ENCODE assay signal across 1 cellular context in the genomic region with DNA sequence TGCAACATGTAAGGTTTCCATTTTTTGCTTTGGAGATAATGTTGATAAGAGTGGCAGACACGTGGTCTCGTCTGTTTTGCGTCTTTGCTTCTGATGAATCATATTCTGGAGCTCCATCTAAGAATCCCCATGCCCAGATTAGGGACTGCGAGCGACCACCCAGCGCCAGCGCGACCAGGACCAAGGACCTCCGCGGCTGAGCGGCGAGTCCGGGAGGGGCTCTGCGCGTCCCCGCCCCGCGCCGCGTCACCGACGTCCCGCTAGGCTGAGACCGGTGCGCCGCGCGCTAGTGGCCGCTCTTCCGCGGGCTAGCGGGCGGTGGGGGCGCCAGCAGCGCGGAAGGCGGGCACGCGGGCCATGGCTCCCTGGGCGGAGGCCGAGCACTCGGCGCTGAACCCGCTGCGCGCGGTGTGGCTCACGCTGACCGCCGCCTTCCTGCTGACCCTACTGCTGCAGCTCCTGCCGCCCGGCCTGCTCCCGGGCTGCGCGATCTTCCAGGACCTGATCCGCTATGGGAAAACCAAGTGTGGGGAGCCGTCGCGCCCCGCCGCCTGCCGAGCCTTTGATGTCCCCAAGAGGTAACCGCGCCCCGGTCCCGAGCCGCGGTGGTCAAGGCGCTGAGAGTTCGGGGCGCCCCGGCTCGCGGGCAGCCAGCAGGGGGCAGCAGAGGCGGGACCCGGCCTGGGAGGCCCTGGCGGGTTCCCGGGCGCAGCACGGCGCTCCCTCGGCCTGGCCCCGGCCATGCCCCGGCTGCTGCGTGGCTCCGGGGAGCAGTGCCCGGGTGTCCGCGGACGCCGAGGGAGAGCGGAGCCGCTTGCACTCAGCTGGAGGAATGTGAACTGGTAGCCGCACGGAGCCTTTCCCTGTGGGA.
TF ChIP-seq lines count a peak whose summit lies in the region.

Gene SRD5A3, plus strand, starts transcription at position 263 of the 871 bp plus-strand sequence. Its CDS starts 95 bp downstream, at position 358.

TF ChIP-seq in GM12878, 131 proteins besides CTCF, POLR2A, EP300 and RAD21 (continued from another document):
- TF ChIP-seq, protein P1, sequence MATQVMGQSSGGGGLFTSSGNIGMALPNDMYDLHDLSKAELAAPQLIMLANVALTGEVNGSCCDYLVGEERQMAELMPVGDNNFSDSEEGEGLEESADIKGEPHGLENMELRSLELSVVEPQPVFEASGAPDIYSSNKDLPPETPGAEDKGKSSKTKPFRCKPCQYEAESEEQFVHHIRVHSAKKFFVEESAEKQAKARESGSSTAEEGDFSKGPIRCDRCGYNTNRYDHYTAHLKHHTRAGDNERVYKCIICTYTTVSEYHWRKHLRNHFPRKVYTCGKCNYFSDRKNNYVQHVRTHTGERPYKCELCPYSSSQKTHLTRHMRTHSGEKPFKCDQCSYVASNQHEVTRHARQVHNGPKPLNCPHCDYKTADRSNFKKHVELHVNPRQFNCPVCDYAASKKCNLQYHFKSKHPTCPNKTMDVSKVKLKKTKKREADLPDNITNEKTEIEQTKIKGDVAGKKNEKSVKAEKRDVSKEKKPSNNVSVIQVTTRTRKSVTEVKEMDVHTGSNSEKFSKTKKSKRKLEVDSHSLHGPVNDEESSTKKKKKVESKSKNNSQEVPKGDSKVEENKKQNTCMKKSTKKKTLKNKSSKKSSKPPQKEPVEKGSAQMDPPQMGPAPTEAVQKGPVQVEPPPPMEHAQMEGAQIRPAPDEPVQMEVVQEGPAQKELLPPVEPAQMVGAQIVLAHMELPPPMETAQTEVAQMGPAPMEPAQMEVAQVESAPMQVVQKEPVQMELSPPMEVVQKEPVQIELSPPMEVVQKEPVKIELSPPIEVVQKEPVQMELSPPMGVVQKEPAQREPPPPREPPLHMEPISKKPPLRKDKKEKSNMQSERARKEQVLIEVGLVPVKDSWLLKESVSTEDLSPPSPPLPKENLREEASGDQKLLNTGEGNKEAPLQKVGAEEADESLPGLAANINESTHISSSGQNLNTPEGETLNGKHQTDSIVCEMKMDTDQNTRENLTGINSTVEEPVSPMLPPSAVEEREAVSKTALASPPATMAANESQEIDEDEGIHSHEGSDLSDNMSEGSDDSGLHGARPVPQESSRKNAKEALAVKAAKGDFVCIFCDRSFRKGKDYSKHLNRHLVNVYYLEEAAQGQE (IDR thresholded peaks at IDR 0.05; ENCODE audit: low read depth, low read length): 0 out of 2 replicates have a peak, but pooled peaks have one; percentile 12
- TF ChIP-seq KAT2A (conservative IDR thresholded peaks at IDR 0.05; ENCODE audit: control insufficient read depth, low read depth, low read length): no peak
- TF ChIP-seq CHD1 (IDR thresholded peaks at IDR 0.05; ENCODE audit: low read depth, low read length): no peak
- TF ChIP-seq USF1 (IDR thresholded peaks at IDR 0.05; ENCODE audit: borderline replicate concordance, extremely low read length, insufficient read depth, low read depth, low read length): no peak
- 0 out of 2 replicates have a peak, but pooled peaks have one; percentile 58 for TF ChIP-seq CREB1 (IDR thresholded peaks at IDR 0.05; ENCODE audit: low read depth)
- TF ChIP-seq, protein P2, sequence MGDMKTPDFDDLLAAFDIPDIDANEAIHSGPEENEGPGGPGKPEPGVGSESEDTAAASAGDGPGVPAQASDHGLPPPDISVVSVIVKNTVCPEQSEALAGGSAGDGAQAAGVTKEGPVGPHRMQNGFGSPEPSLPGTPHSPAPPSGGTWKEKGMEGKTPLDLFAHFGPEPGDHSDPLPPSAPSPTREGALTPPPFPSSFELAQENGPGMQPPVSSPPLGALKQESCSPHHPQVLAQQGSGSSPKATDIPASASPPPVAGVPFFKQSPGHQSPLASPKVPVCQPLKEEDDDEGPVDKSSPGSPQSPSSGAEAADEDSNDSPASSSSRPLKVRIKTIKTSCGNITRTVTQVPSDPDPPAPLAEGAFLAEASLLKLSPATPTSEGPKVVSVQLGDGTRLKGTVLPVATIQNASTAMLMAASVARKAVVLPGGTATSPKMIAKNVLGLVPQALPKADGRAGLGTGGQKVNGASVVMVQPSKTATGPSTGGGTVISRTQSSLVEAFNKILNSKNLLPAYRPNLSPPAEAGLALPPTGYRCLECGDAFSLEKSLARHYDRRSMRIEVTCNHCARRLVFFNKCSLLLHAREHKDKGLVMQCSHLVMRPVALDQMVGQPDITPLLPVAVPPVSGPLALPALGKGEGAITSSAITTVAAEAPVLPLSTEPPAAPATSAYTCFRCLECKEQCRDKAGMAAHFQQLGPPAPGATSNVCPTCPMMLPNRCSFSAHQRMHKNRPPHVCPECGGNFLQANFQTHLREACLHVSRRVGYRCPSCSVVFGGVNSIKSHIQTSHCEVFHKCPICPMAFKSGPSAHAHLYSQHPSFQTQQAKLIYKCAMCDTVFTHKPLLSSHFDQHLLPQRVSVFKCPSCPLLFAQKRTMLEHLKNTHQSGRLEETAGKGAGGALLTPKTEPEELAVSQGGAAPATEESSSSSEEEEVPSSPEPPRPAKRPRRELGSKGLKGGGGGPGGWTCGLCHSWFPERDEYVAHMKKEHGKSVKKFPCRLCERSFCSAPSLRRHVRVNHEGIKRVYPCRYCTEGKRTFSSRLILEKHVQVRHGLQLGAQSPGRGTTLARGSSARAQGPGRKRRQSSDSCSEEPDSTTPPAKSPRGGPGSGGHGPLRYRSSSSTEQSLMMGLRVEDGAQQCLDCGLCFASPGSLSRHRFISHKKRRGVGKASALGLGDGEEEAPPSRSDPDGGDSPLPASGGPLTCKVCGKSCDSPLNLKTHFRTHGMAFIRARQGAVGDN (IDR thresholded peaks at IDR 0.05): peak; percentile 45; the same call in 1 of the 2 replicates
- TF ChIP-seq MEF2A (IDR thresholded peaks at IDR 0.05; ENCODE audit: insufficient read depth, low read depth, low read length): 0 out of 2 replicates have a peak, but pooled peaks have one; percentile 19
- 0 out of 2 replicates have a peak, but pooled peaks have one; percentile 27 for TF ChIP-seq TCF12 (IDR thresholded peaks at IDR 0.05; ENCODE audit: low read depth, low read length)
- TF ChIP-seq NR2C2 (IDR thresholded peaks at IDR 0.05; ENCODE audit: borderline replicate concordance, control insufficient read depth, insufficient read length, low read depth): no peak
- TF ChIP-seq FOXM1 (IDR thresholded peaks at IDR 0.05; ENCODE audit: low read depth, low read length): no peak
- TF ChIP-seq GATAD2B (conservative IDR thresholded peaks at IDR 0.05; ENCODE audit: low read depth): peak; percentile 94
- TF ChIP-seq SPI1 (IDR thresholded peaks at IDR 0.05; ENCODE audit: borderline replicate concordance, insufficient read depth, low read depth, low read length): no peak
- 0 out of 2 replicates have a peak, but pooled peaks have one; percentile 34 for TF ChIP-seq ZNF217 (IDR thresholded peaks at IDR 0.05)
- TF ChIP-seq, protein P3, sequence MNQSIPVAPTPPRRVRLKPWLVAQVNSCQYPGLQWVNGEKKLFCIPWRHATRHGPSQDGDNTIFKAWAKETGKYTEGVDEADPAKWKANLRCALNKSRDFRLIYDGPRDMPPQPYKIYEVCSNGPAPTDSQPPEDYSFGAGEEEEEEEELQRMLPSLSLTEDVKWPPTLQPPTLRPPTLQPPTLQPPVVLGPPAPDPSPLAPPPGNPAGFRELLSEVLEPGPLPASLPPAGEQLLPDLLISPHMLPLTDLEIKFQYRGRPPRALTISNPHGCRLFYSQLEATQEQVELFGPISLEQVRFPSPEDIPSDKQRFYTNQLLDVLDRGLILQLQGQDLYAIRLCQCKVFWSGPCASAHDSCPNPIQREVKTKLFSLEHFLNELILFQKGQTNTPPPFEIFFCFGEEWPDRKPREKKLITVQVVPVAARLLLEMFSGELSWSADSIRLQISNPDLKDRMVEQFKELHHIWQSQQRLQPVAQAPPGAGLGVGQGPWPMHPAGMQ (IDR thresholded peaks at IDR 0.05; ENCODE audit: borderline replicate concordance): no peak
- TF ChIP-seq RB1 (IDR thresholded peaks at IDR 0.05; ENCODE audit: borderline replicate concordance): peak; percentile 85; the same call in 1 of the 2 replicates
- TF ChIP-seq YY1 (IDR thresholded peaks at IDR 0.05; ENCODE audit: low read depth, low read length): peak; percentile 58
- no peak for TF ChIP-seq WRNIP1 (IDR thresholded peaks at IDR 0.05; ENCODE audit: borderline replicate concordance, low read depth, low read length)
- TF ChIP-seq HCFC1 (IDR thresholded peaks at IDR 0.05; ENCODE audit: low read length): no peak
- peak; percentile 69 for TF ChIP-seq RUNX3 (IDR thresholded peaks at IDR 0.05; ENCODE audit: low read length)
- peak; percentile 31; the same call in 1 of the 2 replicates for TF ChIP-seq EED (IDR thresholded peaks at IDR 0.05; ENCODE audit: low read depth)
- no peak for TF ChIP-seq STAT1 (conservative IDR thresholded peaks at IDR 0.05)
- TF ChIP-seq TCF3 (IDR thresholded peaks at IDR 0.05; ENCODE audit: borderline replicate concordance, insufficient read depth, low read depth, low read length): 0 out of 2 replicates have a peak, but pooled peaks have one; percentile 12
- no peak for TF ChIP-seq PRDM15 (CRISPR knock-in tag; IDR thresholded peaks at IDR 0.05)
- TF ChIP-seq DPF2 (IDR thresholded peaks at IDR 0.05): peak; percentile 90
- TF ChIP-seq SUZ12 (IDR thresholded peaks at IDR 0.05; ENCODE audit: unreplicated experiment): no peak
- no peak for TF ChIP-seq NFXL1 (IDR thresholded peaks at IDR 0.05; ENCODE audit: borderline replicate concordance)
- TF ChIP-seq TARDBP (IDR thresholded peaks at IDR 0.05; ENCODE audit: borderline replicate concordance): no peak
- no peak for TF ChIP-seq BMI1 (IDR thresholded peaks at IDR 0.05; ENCODE audit: borderline replicate concordance)
- TF ChIP-seq IKZF1 (conservative IDR thresholded peaks at IDR 0.05): peak; percentile 89
- no peak for TF ChIP-seq PKNOX1 (IDR thresholded peaks at IDR 0.05)
- no peak for TF ChIP-seq PML (IDR thresholded peaks at IDR 0.05; ENCODE audit: low read length)
- peak; percentile 26; the same call in 1 of the 2 replicates for TF ChIP-seq MAX (IDR thresholded peaks at IDR 0.05; ENCODE audit: low read depth, low read length)
- TF ChIP-seq ZNF622 (IDR thresholded peaks at IDR 0.05): no peak
- peak; percentile 72 for TF ChIP-seq HDAC6 (IDR thresholded peaks at IDR 0.05; ENCODE audit: unreplicated experiment)
- TF ChIP-seq NBN (IDR thresholded peaks at IDR 0.05): no peak
- 0 out of 2 replicates have a peak, but pooled peaks have one; percentile 59 for TF ChIP-seq TCF7 (IDR thresholded peaks at IDR 0.05; ENCODE audit: borderline replicate concordance)
- no peak for TF ChIP-seq MYC (IDR thresholded peaks at IDR 0.05; ENCODE audit: insufficient read depth, insufficient read length, insufficient replicate concordance, low read length, severe bottlenecking)
- no peak for TF ChIP-seq BACH1 (IDR thresholded peaks at IDR 0.05; ENCODE audit: borderline replicate concordance)
- no peak for TF ChIP-seq SMAD5 (IDR thresholded peaks at IDR 0.05; ENCODE audit: low read depth)
- TF ChIP-seq JUNB (IDR thresholded peaks at IDR 0.05): no peak
TF ChIP-seq in GM12878: peak in this region for 32.
